2 cellular contexts compared by ENCODE assay signal in genomic region chr9:72806313-72806809, GRCh38.
DNase-seq lines count a peak whose midpoint lies in the region; ATAC-seq lines count a peak whose summit lies in the region.
"Not testable (repeated sequence)": the region's sequence is repeated elsewhere in the genome, so short reads cannot be mapped to it uniquely, and the experiment has no call there.

No MANE protein-coding gene starts in this region.

- not testable (repeated sequence) for ATAC-seq in Right ventricle myocardium superior (ENCODE audit: poor library complexity)

- intact Hi-C loops in Right ventricle myocardium superior (cut with DNase I) = not testable (repeated sequence)

- peak; percentile 20 for DNase-seq in Right ventricle myocardium superior
- peak; percentile 79 for DNase-seq in mesenteric fat pad (ENCODE audit: low spot score)
